ENCODE assay signal across 1 cellular context in genomic region chr18:41820784-41821183, GRCh38.
TF ChIP-seq lines count a peak whose summit lies in the region.

No MANE protein-coding gene starts in this region.

TF ChIP-seq in GM23338, 12 proteins besides CTCF, POLR2A, EP300 and RAD21 (continued from another document):
- no peak for TF ChIP-seq ZNF462 (CRISPR knock-in tag; IDR thresholded peaks at IDR 0.05)
- no peak for TF ChIP-seq POLR2AphosphoS5 (IDR thresholded peaks at IDR 0.05; ENCODE audit: low read depth)
- no peak for TF ChIP-seq ZNF114 (CRISPR knock-in tag; IDR thresholded peaks at IDR 0.05)
- TF ChIP-seq STAT1 (IDR thresholded peaks at IDR 0.05; ENCODE audit: unreplicated experiment): no peak
- no peak for TF ChIP-seq EZH2 (IDR thresholded peaks at IDR 0.05; ENCODE audit: low read depth, unreplicated experiment)
- TF ChIP-seq ZNF331 (CRISPR knock-in tag; IDR thresholded peaks at IDR 0.05; ENCODE audit: low read depth): no peak
- no peak for TF ChIP-seq ETS1 (IDR thresholded peaks at IDR 0.05)
